ENCODE assay signal across 8 cellular contexts in the genomic region with DNA sequence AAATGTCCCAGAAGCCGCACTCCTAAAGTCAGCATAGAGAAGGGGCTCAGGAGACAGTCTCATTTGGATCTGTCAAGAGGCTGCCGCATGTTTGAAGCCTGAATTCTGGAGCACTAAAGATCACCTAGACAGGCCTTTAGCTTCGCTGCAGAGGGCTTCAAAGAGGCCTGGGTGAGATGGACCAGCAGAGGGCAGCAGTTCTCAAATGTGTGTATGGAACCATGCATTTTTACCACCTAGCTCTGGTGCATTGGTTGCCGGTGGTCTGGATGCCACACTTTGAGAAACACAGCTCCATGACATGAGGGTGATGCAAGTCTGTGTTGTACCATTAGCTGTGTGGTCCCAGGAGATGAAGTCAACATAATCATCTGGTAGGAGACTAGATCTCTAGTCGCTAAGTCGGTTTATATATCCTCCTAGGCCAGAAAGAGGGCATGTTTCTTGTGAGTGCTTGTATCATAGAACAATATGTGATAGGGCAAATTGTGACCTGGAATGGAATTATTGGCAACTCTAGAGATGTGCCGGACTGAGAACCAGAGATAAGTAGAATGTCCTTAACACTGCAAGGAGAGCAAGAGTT.
DNase-seq lines count a peak whose midpoint lies in the region; ATAC-seq and TF ChIP-seq lines count a peak whose summit lies in the region.

No MANE protein-coding gene starts in this region.

- RAD21 ChIA-PET in HCT116 (lab: Charles Lee; ENCODE audit: low non-redundant PET in 1 of 2, low total read pairs in 2 of 2, uncharacterized antibody in 2 of 2, unreplicated experiment in 2 of 2) = interaction anchor here (0.5 to 0.9 kb wide), 3 partner anchors 114 to 433 kb away, joined by 3 read pairs; no protein-coding TSS in a partner anchor

- H3K27me3 ChIP-seq in HCT116 (ENCODE audit: insufficient read depth, low read length) (no peaks in the 10 kb centered on the region), hepatocyte (no peaks in the 10 kb centered on the region), gastrocnemius medialis (no peaks in the 10 kb centered on the region)

- H3K9me2 ChIP-seq in HCT116 (ENCODE audit: insufficient read depth) (no peaks in the 10 kb centered on the region), hepatocyte (replicated peaks; ENCODE audit: insufficient read depth) (no peaks in the 10 kb centered on the region)

- DNase-seq in EL (peak; percentile 59), HCT116 (ENCODE audit: low read depth, low spot score) (peak; percentile 64), NCI-H1105 treated with DMSO at 0.1 percent for 48 hours (lab: John Stamatoyannopoulos, UW) (peak; percentile 56), T-helper 17 cell (peak; percentile 52 to 70 (median 54)), amniotic stem cell (lab: John Stamatoyannopoulos, UW) (peak; percentile 58), hepatocyte (ENCODE audit: low spot score) (peak; percentile 83), gastrocnemius medialis (peak; percentile 8 to 42), GOT3 (lab: John Stamatoyannopoulos, UW) (no peak)

- TF ChIP-seq POLR2A in HCT116 (IDR thresholded peaks at IDR 0.05; ENCODE audit: borderline replicate concordance, extremely low read depth, insufficient read depth, insufficient read length) = no peak
- no peak for TF ChIP-seq POLR2A in gastrocnemius medialis (IDR thresholded peaks at IDR 0.05)

- H3K79me2 ChIP-seq in HCT116 (ENCODE audit: insufficient read depth, low read length) (no peaks in the 10 kb centered on the region), hepatocyte (no peaks in the 10 kb centered on the region)

- peak; percentile 77 for TF ChIP-seq RAD21 in HCT116 (IDR thresholded peaks at IDR 0.05; ENCODE audit: low read depth)

- peaks cover 3 to 13% of the 10 kb centered on the region in 2 experiments; a peak in 3 of 4 replicates for H3K4me1 ChIP-seq in HCT116 (ENCODE audit: control insufficient read depth in 1 of 2, insufficient read depth in 2 of 2, low read length in 2 of 2)
- peaks cover 11% of the 10 kb centered on the region for H3K4me1 ChIP-seq in hepatocyte (ENCODE audit: insufficient read depth)
- H3K4me1 ChIP-seq in gastrocnemius medialis = peaks cover 0 to 4% of the 10 kb centered on the region in 2 donors

- intact Hi-C loops in HCT116 (cut with micrococcal nuclease) = loop anchor here (1.0 to 5.0 kb wide), 3 partner anchors 114 to 489 kb away; no protein-coding TSS in a partner anchor
- intact Hi-C loops in gastrocnemius medialis (cut with DNase I; ENCODE audit: low total_unique reads) = loop anchor here (1.0 to 5.0 kb wide), 3 partner anchors 114 to 491 kb away; partner anchors contain the start of gene GMNN

- POLR2A ChIA-PET in HCT116 (lab: Charles Lee) = no interaction called here

- 62% methylated on average over 7 of the region's 7 CpGs for WGBS in hepatocyte (ENCODE audit: low lambda C conversion rate, missing lambda C conversion rate)

- H3K4me1 Mint-ChIP-seq in T-helper 17 cell = peaks cover 3% of the 10 kb centered on the region

- H3K4me3 ChIP-seq in HCT116 (replicated peaks in 1 of 2; ENCODE audit: low read depth in 1 of 2, low read length in 2 of 2) (no peak overlapping the region), hepatocyte (no peak overlapping the region), gastrocnemius medialis (no peak overlapping the region)

- H4K20me1 ChIP-seq in HCT116 (ENCODE audit: insufficient read depth) (no peaks in the 10 kb centered on the region), hepatocyte (ENCODE audit: insufficient read depth, poor library complexity, severe bottlenecking) (no peaks in the 10 kb centered on the region)

- no peak overlapping the region for H3K4me3 Mint-ChIP-seq in T-helper 17 cell

- CTCF ChIA-PET in HCT116 (lab: Charles Lee) = interaction anchor here (0.7 to 2.5 kb wide), 21 partner anchors 9 to 490 kb away, joined by 3 to 13 read pairs (median 5); partner anchors contain the start of genes ACOT13, ALDH5A1 and TDP2

- BruUV-seq in HCT116 (replicated peaks; lab: Mats Ljungman, UMichigan) = no TSS peak

- H2AFZ ChIP-seq in HCT116 (ENCODE audit: low read depth, low read length, poor library complexity, severe bottlenecking) (peak overlapping the region; percentile 44), hepatocyte (no peak overlapping the region)

- H3K27ac Mint-ChIP-seq in T-helper 17 cell = no peak overlapping the region

- H3K27ac ChIP-seq in HCT116 (ENCODE audit: low read depth, low read length) (no peak overlapping the region), hepatocyte (no peak overlapping the region), gastrocnemius medialis (no peak overlapping the region)

- H3K9ac ChIP-seq in HCT116 (ENCODE audit: low read length) = no peak overlapping the region

- in situ Hi-C loops in gastrocnemius medialis (cut with MboI; ENCODE audit: low sequenced_read_pairs in 4 of 4) = loop anchor here (5.0 to 25.0 kb wide), 6 partner anchors 111 to 484 kb away; no protein-coding TSS in a partner anchor

- peak; percentile 68 to 90 (median 89) for TF ChIP-seq CTCF in HCT116 (IDR thresholded peaks at IDR 0.05 in 2 of 3, conservative IDR thresholded peaks at IDR 0.05 in 1 of 3; ENCODE audit: borderline replicate concordance in 1 of 3, insufficient read depth in 1 of 3, low read depth in 2 of 3, low read length in 2 of 3)
- peak; percentile 79 for TF ChIP-seq CTCF in hepatocyte (IDR thresholded peaks at IDR 0.05; ENCODE audit: poor library complexity)
- TF ChIP-seq CTCF in gastrocnemius medialis (IDR thresholded peaks at IDR 0.05 in 4 of 5, conservative IDR thresholded peaks at IDR 0.05 in 1 of 5) = peak; percentile 35 to 73 (median 67)

- H3K9me3 ChIP-seq in HCT116 (ENCODE audit: control insufficient read depth in 1 of 2, insufficient read depth in 1 of 2, low read depth in 1 of 2, low read length in 2 of 2) = no peaks in the 10 kb centered on the region
- no peaks in the 10 kb centered on the region for H3K9me3 ChIP-seq in T-helper 17 cell (ENCODE audit: control insufficient read depth, low read length, poor library complexity, severe bottlenecking)
- no peaks in the 10 kb centered on the region for H3K9me3 ChIP-seq in hepatocyte (ENCODE audit: low read depth)
- H3K9me3 ChIP-seq in gastrocnemius medialis = no peaks in the 10 kb centered on the region

- no peaks in the 10 kb centered on the region for H3K36me3 Mint-ChIP-seq in T-helper 17 cell (ENCODE audit: low read depth)

- peaks cover 11% of the 10 kb centered on the region for H3K27me3 Mint-ChIP-seq in T-helper 17 cell

- no peak overlapping the region for H3K4me2 ChIP-seq in HCT116 (ENCODE audit: low read length)
- H3K4me2 ChIP-seq in hepatocyte = no peak overlapping the region

- H3K36me3 ChIP-seq in HCT116 (ENCODE audit: control insufficient read depth in 1 of 2, insufficient read depth in 2 of 2, low read length in 2 of 2) = no peaks in the 10 kb centered on the region
- H3K36me3 ChIP-seq in hepatocyte (replicated peaks; ENCODE audit: insufficient read depth, low read depth) = no peaks in the 10 kb centered on the region
- H3K36me3 ChIP-seq in gastrocnemius medialis = no peaks in the 10 kb centered on the region

- ATAC-seq in HCT116 = peak; percentile 87
- ATAC-seq in T-helper 17 cell = peak; percentile 93
- ATAC-seq in gastrocnemius medialis = peak; percentile 73 to 84

TF ChIP-seq in HCT116, 20 proteins besides CTCF, POLR2A, EP300 and RAD21:
- TF ChIP-seq EZH2phosphoT487 (IDR thresholded peaks at IDR 0.05; ENCODE audit: borderline replicate concordance) = no peak
- peak; percentile 29 for TF ChIP-seq TCF7L2 (IDR thresholded peaks at IDR 0.05; ENCODE audit: borderline replicate concordance, extremely low read depth, insufficient read depth, insufficient read length)
